8 cellular contexts compared by ENCODE assay signal in genomic region chr11:17979770-17980371, GRCh38. TPM values are rescaled to one million over a fixed set of nuclear protein-coding genes. Genes with fewer than 3 reads are reported as not detected.
DNase-seq lines count a peak whose midpoint lies in the region; ATAC-seq and TF ChIP-seq lines count a peak whose summit lies in the region.

No MANE protein-coding gene starts in this region.

- H3K9me3 ChIP-seq in mammary epithelial cell (replicated peaks; ENCODE audit: insufficient read depth, low read length), result no peaks in the 10 kb centered on the region
- H3K9me3 ChIP-seq in left lung, result no peaks in the 10 kb centered on the region
- no peaks in the 10 kb centered on the region for H3K9me3 ChIP-seq in thoracic aorta

- no peaks in the 10 kb centered on the region for H3K36me3 ChIP-seq in mammary epithelial cell (ENCODE audit: insufficient read depth, low read length)
- H3K36me3 ChIP-seq in left lung, result peaks cover 0 to 5% of the 10 kb centered on the region in 2 donors
- H3K36me3 ChIP-seq in thoracic aorta, result peaks cover 3% of the 10 kb centered on the region

- H4K20me1 ChIP-seq in mammary epithelial cell (ENCODE audit: insufficient read depth, low read length), result no peaks in the 10 kb centered on the region

- H3K4me3 ChIP-seq in mammary epithelial cell (replicated peaks in 1 of 3; ENCODE audit: insufficient read depth in 1 of 3, low read depth in 2 of 3, low read length in 3 of 3) (no peak overlapping the region), left lung (no peak overlapping the region), thoracic aorta (no peak overlapping the region)

- 32% methylated on average over 7 of the region's 7 CpGs for WGBS in mammary epithelial cell (ENCODE audit: low coverage, missing lambda C conversion rate)

- no TSS peak for BruUV-seq in mammary epithelial cell (replicated peaks; lab: Mats Ljungman, UMichigan)

- no peak overlapping the region for H3K4me2 ChIP-seq in mammary epithelial cell (ENCODE audit: insufficient read depth, low read depth, low read length)

- DNase-seq in NCI-H2107 treated with DMSO at 0.1 percent for 48 hours (lab: John Stamatoyannopoulos, UW; ENCODE audit: unreplicated experiment) (peak; percentile 57), NCI-H2107 (lab: John Stamatoyannopoulos, UW) (no peak), Kasumi-1 (lab: John Stamatoyannopoulos, UW) (peak; percentile 23 to 52), SKM-1 treated with dmso at 0.1 percent for 144 hours (lab: John Stamatoyannopoulos, UW; ENCODE audit: unreplicated experiment) (peak; percentile 9), mammary epithelial cell (no peak), left lung (no peak), thoracic aorta (ENCODE audit: low spot score) (no peak)

- dilution Hi-C loops in mammary epithelial cell (cut with HindIII; ENCODE audit: low sequenced_read_pairs), result loop anchor here (5.0 kb wide), 1 partner anchor 248 kb away; the partner anchor contains the start of gene KCNC1

- H3K79me2 ChIP-seq in mammary epithelial cell (ENCODE audit: insufficient read depth, low read length), result no peaks in the 10 kb centered on the region

- no peak overlapping the region for H3K9ac ChIP-seq in mammary epithelial cell (ENCODE audit: insufficient read depth, low read length)

- ATAC-seq in left lung, result peak; percentile 91
- ATAC-seq in thoracic aorta (ENCODE audit: insufficient number of reproducible peaks, low FRiP score, low read depth), result no peak
- ATAC-seq in HG03439 (IDR thresholded peaks at IDR 0.05; ENCODE audit: unreplicated experiment), result no peak

- in situ Hi-C loops in mammary epithelial cell (cut with MboI; ENCODE audit: low sequenced_read_pairs in 2 of 2), result loop anchor here (10.0 kb wide), 4 partner anchors 215 to 385 kb away; no protein-coding TSS in a partner anchor

- CTCF ChIA-PET in mammary epithelial cell (lab: Charles Lee; ENCODE audit: low non-redundant PET), result interaction anchor here (0.9 kb wide), 1 partner anchor 250 kb away, joined by 3 read pairs; no protein-coding TSS in a partner anchor

- no peak overlapping the region for H2AFZ ChIP-seq in mammary epithelial cell (ENCODE audit: low read depth, low read length)

- H3K27me3 ChIP-seq in mammary epithelial cell (ENCODE audit: insufficient read depth, low read length), result no peaks in the 10 kb centered on the region
- no peaks in the 10 kb centered on the region for H3K27me3 ChIP-seq in left lung
- H3K27me3 ChIP-seq in thoracic aorta (replicated peaks; ENCODE audit: insufficient read depth), result no peaks in the 10 kb centered on the region

- H3K4me1 ChIP-seq in mammary epithelial cell (ENCODE audit: insufficient read depth, low read length) (peaks cover under 1% of the 10 kb centered on the region), left lung (no peaks in the 10 kb centered on the region), thoracic aorta (ENCODE audit: control insufficient read depth in 1 of 2, low read depth in 2 of 2) (peaks cover 1 to 6% of the 10 kb centered on the region in 2 donors)

- H3K27ac ChIP-seq in mammary epithelial cell (ENCODE audit: insufficient read depth, low read depth, low read length) (no peak overlapping the region), left lung (no peak overlapping the region), thoracic aorta (no peak overlapping the region)

- TF ChIP-seq CTCF in mammary epithelial cell (conservative IDR thresholded peaks at IDR 0.05 in 1 of 2, IDR thresholded peaks at IDR 0.05 in 1 of 2; ENCODE audit: extremely low read depth in 1 of 2, insufficient read depth in 1 of 2, low read depth in 1 of 2, low read length in 2 of 2) (peak; percentile 86 to 89), left lung (IDR thresholded peaks at IDR 0.05) (peak; percentile 90 to 91), thoracic aorta (IDR thresholded peaks at IDR 0.05) (peak; percentile 92)

- intact Hi-C loops in mammary epithelial cell (cut with micrococcal nuclease) (loop anchor here (10.0 kb wide), 1 partner anchor 595 kb away; the partner anchor contains the start of gene KCNJ11), left lung (cut with DNase I) (loop anchor here in 1 of 2 donors (5.0 to 10.0 kb wide), 2 partner anchors 215 to 248 kb away; partner anchors contain the start of gene KCNC1)

RNA-seq across cellular contexts. Expression of gene SERGEF, which starts 33.0 kb away (rescaled TPM):
- total RNA-seq in mammary epithelial cell, result 10 to 100 TPM; 23.3 to 30.8 TPM
- 23.0 TPM for polyA plus RNA-seq in mammary epithelial cell
- 64.5 TPM for polyA minus RNA-seq in mammary epithelial cell
- 10 to 100 TPM; 25.4 to 26.1 TPM for total RNA-seq in left lung
- 10 to 100 TPM; 27.3 to 32.0 TPM for total RNA-seq in thoracic aorta

Comparison
In these comparisons a context has a peak if more than half of its experiments do, and no peak if none do; other contexts are left out.
1. DNase-seq: peak in NCI-H2107 treated with DMSO at 0.1 percent for 48 hours (single experiment), Kasumi-1 (2 of 2) and SKM-1 treated with dmso at 0.1 percent for 144 hours (single experiment); none in NCI-H2107 (single experiment), mammary epithelial cell (single experiment), left lung (0 of 2) and thoracic aorta (single experiment).
2. Peak in every context shown above with its lines, with median percentiles within 50 percentile points of each other: CTCF ChIP-seq.